8 cellular contexts compared by ENCODE assay signal in genomic region chr17:64505320-64506200, GRCh38. TPM values are rescaled to one million over a fixed set of nuclear protein-coding genes. Genes with fewer than 3 reads are reported as not detected.
DNase-seq lines count a peak whose midpoint lies in the region; ATAC-seq, FAIRE-seq and TF ChIP-seq lines count a peak whose summit lies in the region.

No MANE protein-coding gene starts in this region.

- BruUV-seq in OCI-LY7 (replicated peaks; lab: Mats Ljungman, UMichigan): no TSS peak

- CTCF ChIA-PET in OCI-LY7 (lab: Charles Lee; ENCODE audit: unreplicated experiment): no interaction called here

- intact Hi-C loops in OCI-LY7 (cut with micrococcal nuclease; ENCODE audit: unreplicated experiment): no loop called here

- H4K20me1 ChIP-seq in OCI-LY7 (ENCODE audit: insufficient read depth, low read length): peaks cover 50% of the 10 kb centered on the region

- no peaks in the 10 kb centered on the region for H3K27me3 ChIP-seq in mononuclear cell (ENCODE audit: insufficient read depth, low read length)

- H3K4me3 ChIP-seq in OCI-LY7 (ENCODE audit: low read depth, low read length, poor library complexity, severe bottlenecking): peak overlapping the region; percentile 100
- peak overlapping the region; percentile 93 for H3K4me3 ChIP-seq in epithelial cell of esophagus (ENCODE audit: low read length)
- H3K4me3 ChIP-seq in mononuclear cell (ENCODE audit: low read length): peak overlapping the region; percentile 100

- H3K4me1 ChIP-seq in OCI-LY7 (ENCODE audit: insufficient read depth, low read length, poor library complexity, severe bottlenecking): peaks cover 46% of the 10 kb centered on the region
- peaks cover 48% of the 10 kb centered on the region for H3K4me1 ChIP-seq in mononuclear cell (ENCODE audit: insufficient read depth, low read length)

- POLR2A ChIA-PET in OCI-LY7 (lab: Charles Lee): interaction anchor here (0.6 to 1.6 kb wide), 9 partner anchors 9 to 573 kb away, joined by 3 to 17 read pairs (median 3); partner anchors contain the start of genes MILR1 and POLG2

- no peak overlapping the region for H2AFZ ChIP-seq in OCI-LY7 (ENCODE audit: low read length)

- ATAC-seq in HG02759 (IDR thresholded peaks at IDR 0.05; ENCODE audit: unreplicated experiment): no peak

- H3K9me3 ChIP-seq in OCI-LY7 (ENCODE audit: low read length) (no peaks in the 10 kb centered on the region), mononuclear cell (ENCODE audit: low read depth, low read length) (no peaks in the 10 kb centered on the region)

- H3K4me2 ChIP-seq in OCI-LY7 (ENCODE audit: low read length): peak overlapping the region; percentile 96

- FAIRE-seq in GM12892 (lab: Jason Lieb, UNC): peak; percentile 56

- H3K36me3 ChIP-seq in OCI-LY7 (ENCODE audit: insufficient read depth, low read length): peaks cover 81% of the 10 kb centered on the region

- TF ChIP-seq POLR2A in GM12892 (IDR thresholded peaks at IDR 0.05; ENCODE audit: low read depth, low read length): 0 out of 2 replicates have a peak, but pooled peaks have one; percentile 56

- TF ChIP-seq CTCF in OCI-LY7 (conservative IDR thresholded peaks at IDR 0.05; ENCODE audit: low read length): no peak
- no peak for TF ChIP-seq CTCF in epithelial cell of esophagus (IDR thresholded peaks at IDR 0.05; ENCODE audit: insufficient read depth, low read depth, low read length, missing control alignments)

- DNase-seq in GM12892 (ENCODE audit: insufficient read length) (peak; percentile 65), HuH-7.5 (ENCODE audit: low spot score) (peak; percentile 45), OCI-LY7 (ENCODE audit: low spot score) (peak; percentile 92), activated T-cell treated with anti-CD3 and anti-CD28 coated beads for 4 hours (peak; percentile 67), epithelial cell of esophagus (ENCODE audit: low read depth) (peak; percentile 84)
- peak; percentile 68 to 71 for DNase-seq in stimulated activated CD8-positive, alpha-beta memory T cell treated with anti-CD3 and anti-CD28 coated beads, Interleukin-15, amount 100 ng/mL, for 48 hours (ENCODE audit: low read depth in 2 of 2)

- H3K79me2 ChIP-seq in OCI-LY7 (ENCODE audit: insufficient read depth, low read depth, low read length): peaks cover 93% of the 10 kb centered on the region

- no peaks in the 10 kb centered on the region for H3K9me2 ChIP-seq in OCI-LY7 (ENCODE audit: insufficient read depth, low read length)

- H3K27ac ChIP-seq in OCI-LY7 (ENCODE audit: low read depth, low read length, poor library complexity, severe bottlenecking): peak overlapping the region; percentile 90

RNA-seq across cellular contexts. Expression of gene DDX5, which starts 0.5 kb away (rescaled TPM):
- polyA plus RNA-seq in GM12892 (2012; ENCODE audit: missing spikeins): 423 TPM
- total RNA-seq in OCI-LY7 (2014; rRNA removed; shearing (Covaris generic)): 362 and 461 TPM in 2 replicates
- total RNA-seq in OCI-LY7 (2022) (815 and 857 TPM in 2 replicates), mononuclear cell (1,862 TPM)

RNA-seq across cellular contexts. Expression of gene CEP95, which starts 1.2 kb away (rescaled TPM):
- 45.2 TPM for polyA plus RNA-seq in GM12892 (2012; ENCODE audit: missing spikeins)
- 62.7 and 87.9 TPM in 2 replicates for total RNA-seq in OCI-LY7 (2014; rRNA removed; shearing (Covaris generic))
- total RNA-seq in OCI-LY7 (2022): 89.6 and 101 TPM in 2 replicates
- total RNA-seq in mononuclear cell: 194 TPM

RNA-seq across cellular contexts. Expression of gene POLG2, which starts 8.7 kb away (rescaled TPM):
- polyA plus RNA-seq in GM12892 (2012; ENCODE audit: missing spikeins): 24.1 TPM
- total RNA-seq in OCI-LY7 (2014; rRNA removed; shearing (Covaris generic)): 22.9 and 31.4 TPM in 2 replicates
- total RNA-seq in OCI-LY7 (2022) (51.1 and 54.4 TPM in 2 replicates), mononuclear cell (17.2 TPM)

RNA-seq across cellular contexts. Expression of gene MILR1, which starts 56.6 kb away (rescaled TPM):
- 0.76 TPM for polyA plus RNA-seq in GM12892 (2012; ENCODE audit: missing spikeins)
- 68.7 and 73.6 TPM in 2 replicates for total RNA-seq in OCI-LY7 (2014; rRNA removed; shearing (Covaris generic))
- total RNA-seq in OCI-LY7 (2022) (92.2 and 101 TPM in 2 replicates), mononuclear cell (29.4 TPM)
